31 cellular contexts compared by ENCODE assay signal in the genomic region with DNA sequence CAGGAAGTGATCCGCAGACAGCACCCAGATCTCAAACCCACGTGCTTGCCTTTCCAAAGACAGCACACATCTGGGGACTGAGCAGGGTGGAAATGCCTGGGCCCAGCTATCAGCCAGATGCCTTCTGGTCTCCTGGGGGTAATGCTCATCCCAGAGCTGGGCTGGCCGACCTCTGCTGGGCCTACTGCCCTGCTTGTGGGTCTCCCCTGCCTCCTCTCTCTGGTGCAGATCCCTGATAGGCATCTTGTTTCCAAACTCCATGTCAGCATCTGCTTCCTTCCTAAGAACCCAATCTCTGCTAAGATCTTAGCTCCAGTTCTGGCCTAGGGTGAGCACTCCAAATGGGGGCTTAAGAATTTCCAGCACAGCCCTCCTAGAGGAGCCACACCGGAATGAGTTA.
"Had no signal": no experiment of that assay in that cellular context is flagged by ENCODE, and none has a peak within 500 bp of the region (broad histone marks: within the 10 kb centered on the region; RNA-seq: fewer than 3 reads in every experiment).

No MANE protein-coding gene starts in this region.

- ATAC-seq: activated CD4-positive, alpha-beta T cell treated with anti-CD3 and anti-CD28 coated beads for 36 hours; activated CD4-positive, CD25-positive, alpha-beta regulatory T cell treated with anti-CD3 and anti-CD28 coated beads, Interleukin-2, amount 50 U/mL, for 24 hours; activated CD8-positive, alpha-beta memory T cell treated with anti-CD3 and anti-CD28 coated beads, Interleukin-2, amount 10 ng/mL, durations not matched to agents 7 days and 5 days; activated CD8-positive, alpha-beta T cell treated with anti-CD3 and anti-CD28 coated beads for 36 hours; activated CD8-positive, alpha-beta T cell treated with anti-CD3 and anti-CD28 coated beads, Interleukin-2, amount 10 ng/mL, durations not matched to agents 7 days and 5 days; T-cell; T-helper 17 cell; WTC11 had no signal

- H3K36me3 ChIP-seq: WERI-Rb-1 had no signal

- DNase-seq: activated B cell treated with CpG ODN at 0.5 μM for 24 hours; activated CD4-positive, alpha-beta memory T cell treated with anti-CD3 and anti-CD28 coated beads for 36 hours; activated CD4-positive, alpha-beta memory T cell treated with anti-CD3 and anti-CD28 coated beads, Interleukin-2, amount 10 ng/mL, durations not matched to agents 7 days and 5 days; activated CD4-positive, alpha-beta T cell treated with anti-CD3 and anti-CD28 coated beads for 1 hour; activated CD4-positive, alpha-beta T cell treated with anti-CD3 and anti-CD28 coated beads for 36 hours; activated CD4-positive, alpha-beta T cell treated with anti-CD3 and anti-CD28 coated beads for 4 hours; activated CD4-positive, alpha-beta T cell treated with anti-CD3 and anti-CD28 coated beads for 48 hours; activated CD4-positive, alpha-beta T cell treated with anti-CD3 and anti-CD28 coated beads, Interleukin-2, amount 10 ng/mL, durations not matched to agents 24 days and 14 days; activated CD4-positive, alpha-beta T cell treated with anti-CD3 and anti-CD28 coated beads, Interleukin-2, amount 10 ng/mL, durations not matched to agents 7 days and 5 days; activated CD4-positive, alpha-beta T cell treated with anti-CD3 and anti-CD28 coated beads, Interleukin-2, amount 50 U/mL, for 1 hour; activated CD4-positive, alpha-beta T cell treated with anti-CD3 and anti-CD28 coated beads, Interleukin-2, amount 50 U/mL, for 4 hours; activated CD4-positive, alpha-beta T cell treated with anti-CD3 and anti-CD28 coated beads, Interleukin-2, amount 50 U/mL, for 48 hours; activated CD4-positive, CD25-positive, alpha-beta regulatory T cell; activated CD4-positive, CD25-positive, alpha-beta regulatory T cell treated with anti-CD3 and anti-CD28 coated beads, Interleukin-2, amount 50 U/mL, for 72 hours; activated CD8-positive, alpha-beta memory T cell treated with anti-CD3 and anti-CD28 coated beads for 24 hours; activated CD8-positive, alpha-beta memory T cell treated with anti-CD3 and anti-CD28 coated beads, Interleukin-2, amount 10 ng/mL, durations not matched to agents 7 days and 5 days; activated CD8-positive, alpha-beta memory T cell treated with anti-CD3 and anti-CD28 coated beads, Interleukin-2, amount 50 U/mL, for 4 hours; activated CD8-positive, alpha-beta memory T cell treated with anti-CD3 and anti-CD28 coated beads, Interleukin-2, amount 50 U/mL, for 48 hours; activated CD8-positive, alpha-beta T cell treated with anti-CD3 and anti-CD28 coated beads for 36 hours; activated CD8-positive, alpha-beta T cell treated with anti-CD3 and anti-CD28 coated beads, Interleukin-2, amount 10 ng/mL, durations not matched to agents 7 days and 5 days; activated T-cell treated with anti-CD3 and anti-CD28 coated beads for 4 hours; T-cell; T-helper 1 cell; T-helper 17 cell; T-helper 2 cell; T-helper 9 cell; T1000; WERI-Rb-1 had no signal

- H3K27ac ChIP-seq: VCaP, WERI-Rb-1 had no signal
